In genomic region chr22:27216444-27216843, GRCh38 we compare ENCODE assay signal across 13 cellular contexts.
DNase-seq lines count a peak whose midpoint lies in the region; ATAC-seq and TF ChIP-seq lines count a peak whose summit lies in the region.
"Had no signal": no experiment of that assay in that cellular context is flagged by ENCODE, and none has a peak within 500 bp of the region (broad histone marks: within the 10 kb centered on the region; RNA-seq: fewer than 3 reads in every experiment).

No MANE protein-coding gene starts in this region.

- no peak for TF ChIP-seq EP300 in gastroesophageal sphincter (IDR thresholded peaks at IDR 0.05)

- no peak overlapping the region for H3K4me3 ChIP-seq in gastroesophageal sphincter
- H3K4me3 ChIP-seq in Karpas-422 (ENCODE audit: low read length) = no peak overlapping the region
- H3K4me3 ChIP-seq: BLaER1 treated with 17β-estradiol and CSF1 and Interleukin-3, amounts not matched to agents 10 nM and 100 nM had no signal

- H3K9me3 ChIP-seq in gastroesophageal sphincter = peaks cover 0 to 4% (median 0%) of the 10 kb centered on the region in 3 donors
- H3K9me3 ChIP-seq in CD4-positive, alpha-beta T cell (ENCODE audit: control insufficient read depth, low read length) = no peaks in the 10 kb centered on the region
- no peaks in the 10 kb centered on the region for H3K9me3 ChIP-seq in Karpas-422 (ENCODE audit: low read length)
- H3K9me3 ChIP-seq: BLaER1 treated with 17β-estradiol and CSF1 and Interleukin-3, amounts not matched to agents 10 nM and 100 nM; Caco-2 had no signal

- peak overlapping the region in 2 of 3 experiments; percentile 43 to 63 for H3K27ac Mint-ChIP-seq in nephron
- no peak overlapping the region for H3K27ac Mint-ChIP-seq in CD4-positive, alpha-beta T cell
- no peak overlapping the region for H3K27ac Mint-ChIP-seq in activated CD8-positive, alpha-beta T cell treated with anti-CD3 and anti-CD28 coated beads, Interleukin-2, amount 10 ng/mL, durations not matched to agents 7 days and 5 days
- H3K27ac Mint-ChIP-seq: B cell, H9 had no signal

- peaks cover 70% of the 10 kb centered on the region for H3K4me1 Mint-ChIP-seq in nephron
- H3K4me1 Mint-ChIP-seq in CD4-positive, alpha-beta T cell (ENCODE audit: low read depth) = no peaks in the 10 kb centered on the region
- H3K4me1 Mint-ChIP-seq in activated CD8-positive, alpha-beta T cell treated with anti-CD3 and anti-CD28 coated beads, Interleukin-2, amount 10 ng/mL, durations not matched to agents 7 days and 5 days (ENCODE audit: low read depth) = no peaks in the 10 kb centered on the region
- H3K4me1 Mint-ChIP-seq: B cell had no signal

- intact Hi-C loops in CD4-positive, alpha-beta T cell (cut with DNase I, micrococcal nuclease) = no loop called here

- no peak overlapping the region for H3K4me2 ChIP-seq in Karpas-422 (ENCODE audit: low read depth, low read length, poor library complexity, severe bottlenecking)

- H2AFZ ChIP-seq in Karpas-422 (ENCODE audit: low read length) = no peak overlapping the region

- H3K27me3 Mint-ChIP-seq in nephron (ENCODE audit: low read depth) = peaks cover 12% of the 10 kb centered on the region
- peaks cover 65% of the 10 kb centered on the region for H3K27me3 Mint-ChIP-seq in CD4-positive, alpha-beta T cell
- H3K27me3 Mint-ChIP-seq in activated CD8-positive, alpha-beta T cell treated with anti-CD3 and anti-CD28 coated beads, Interleukin-2, amount 10 ng/mL, durations not matched to agents 7 days and 5 days (ENCODE audit: low read depth) = peaks cover 5% of the 10 kb centered on the region

- no peaks in the 10 kb centered on the region for H4K20me1 ChIP-seq in Karpas-422 (ENCODE audit: insufficient read depth, low read depth, low read length)
- H4K20me1 ChIP-seq: BLaER1 treated with 17β-estradiol and CSF1 and Interleukin-3, amounts not matched to agents 10 nM and 100 nM had no signal

- no peak for TF ChIP-seq CTCF in gastroesophageal sphincter (IDR thresholded peaks at IDR 0.05)
- TF ChIP-seq CTCF in nephron (IDR thresholded peaks at IDR 0.05; ENCODE audit: unreplicated experiment in 3 of 3) = no peak
- no peak for TF ChIP-seq CTCF in CD4-positive, alpha-beta T cell (IDR thresholded peaks at IDR 0.05)

- H3K36me3 ChIP-seq in gastroesophageal sphincter (no peaks in the 10 kb centered on the region), Karpas-422 (ENCODE audit: insufficient read depth, low read length) (no peaks in the 10 kb centered on the region)
- H3K36me3 ChIP-seq: BLaER1 treated with 17β-estradiol and CSF1 and Interleukin-3, amounts not matched to agents 10 nM and 100 nM had no signal

- no peaks in the 10 kb centered on the region for H3K9me3 Mint-ChIP-seq in nephron
- no peaks in the 10 kb centered on the region for H3K9me3 Mint-ChIP-seq in CD4-positive, alpha-beta T cell
- H3K9me3 Mint-ChIP-seq in activated CD8-positive, alpha-beta T cell treated with anti-CD3 and anti-CD28 coated beads, Interleukin-2, amount 10 ng/mL, durations not matched to agents 7 days and 5 days (ENCODE audit: insufficient read depth) = no peaks in the 10 kb centered on the region
- H3K9me3 Mint-ChIP-seq: H9 had no signal

- TF ChIP-seq POLR2A in gastroesophageal sphincter (IDR thresholded peaks at IDR 0.05) = no peak

- DNase-seq in NCI-H345 (lab: John Stamatoyannopoulos, UW) = peak; percentile 5
- DNase-seq in NCI-H345 treated with DMSO at 0.1 percent for 48 hours (lab: John Stamatoyannopoulos, UW; ENCODE audit: unreplicated experiment) = no peak
- DNase-seq in CD4-positive, alpha-beta T cell = no peak
- no peak for DNase-seq in superior temporal gyrus (ENCODE audit: extremely low spot score)
- no peak for DNase-seq in Karpas-422
- no peak for DNase-seq in activated CD8-positive, alpha-beta T cell treated with anti-CD3 and anti-CD28 coated beads, Interleukin-2, amount 10 ng/mL, durations not matched to agents 7 days and 5 days
- DNase-seq: 8988T, Caco-2 had no signal

- H3K9ac ChIP-seq in Karpas-422 (ENCODE audit: low read length) = no peak overlapping the region
- H3K9ac ChIP-seq: BLaER1 treated with 17β-estradiol and CSF1 and Interleukin-3, amounts not matched to agents 10 nM and 100 nM had no signal

- H3K9me2 ChIP-seq in Karpas-422 (replicated peaks; ENCODE audit: insufficient read depth, low read length) = no peaks in the 10 kb centered on the region

- POLR2A ChIA-PET in CD4-positive, alpha-beta T cell (lab: Charles Lee) = no interaction called here
- POLR2A ChIA-PET in activated CD8-positive, alpha-beta T cell treated with anti-CD3 and anti-CD28 coated beads, Interleukin-2, amount 10 ng/mL, durations not matched to agents 7 days and 5 days (lab: Charles Lee) = no interaction called here

- H3K27me3 ChIP-seq in gastroesophageal sphincter (no peaks in the 10 kb centered on the region), Karpas-422 (ENCODE audit: low read length) (no peaks in the 10 kb centered on the region)
- peaks cover 26% of the 10 kb centered on the region for H3K27me3 ChIP-seq in CD4-positive, alpha-beta T cell (ENCODE audit: control insufficient read depth, insufficient read depth, low read length)
- H3K27me3 ChIP-seq: BLaER1 treated with 17β-estradiol and CSF1 and Interleukin-3, amounts not matched to agents 10 nM and 100 nM had no signal

- ATAC-seq in gastroesophageal sphincter = no peak
- no peak for ATAC-seq in CD4-positive, alpha-beta T cell (ENCODE audit: poor library complexity)
- ATAC-seq in activated CD8-positive, alpha-beta T cell treated with anti-CD3 and anti-CD28 coated beads, Interleukin-2, amount 10 ng/mL, durations not matched to agents 7 days and 5 days = no peak

- H3K27ac ChIP-seq in gastroesophageal sphincter (peak overlapping the region in 3 of 4 donors; percentile 6 to 82 (median 49)), Karpas-422 (ENCODE audit: low read length) (no peak overlapping the region)
- H3K27ac ChIP-seq in CD4-positive, alpha-beta T cell (ENCODE audit: low read depth, low read length) = no peak overlapping the region
- H3K27ac ChIP-seq: BLaER1 treated with 17β-estradiol and CSF1 and Interleukin-3, amounts not matched to agents 10 nM and 100 nM had no signal

- H3K79me2 ChIP-seq in Karpas-422 (ENCODE audit: low read length) = no peaks in the 10 kb centered on the region

- H3K4me1 ChIP-seq in gastroesophageal sphincter (peaks cover 0 to 64% (median 15%) of the 10 kb centered on the region in 3 donors), Karpas-422 (ENCODE audit: low read length) (peaks cover 6% of the 10 kb centered on the region; the same call in 1 of the 2 replicates)

- CTCF ChIA-PET in CD4-positive, alpha-beta T cell (lab: Charles Lee) = no interaction called here
- CTCF ChIA-PET in activated CD8-positive, alpha-beta T cell treated with anti-CD3 and anti-CD28 coated beads, Interleukin-2, amount 10 ng/mL, durations not matched to agents 7 days and 5 days (lab: Charles Lee) = no interaction called here

- 80 to 86% methylated on average over 1 of the region's 1 CpG for WGBS in gastroesophageal sphincter (ENCODE audit: low coverage in 1 of 2), 2 donors

- H3K4me3 Mint-ChIP-seq in nephron = no peak overlapping the region
- no peak overlapping the region for H3K4me3 Mint-ChIP-seq in CD4-positive, alpha-beta T cell
- H3K4me3 Mint-ChIP-seq in activated CD8-positive, alpha-beta T cell treated with anti-CD3 and anti-CD28 coated beads, Interleukin-2, amount 10 ng/mL, durations not matched to agents 7 days and 5 days = no peak overlapping the region
- H3K4me3 Mint-ChIP-seq: B cell, H9 had no signal

- no peaks in the 10 kb centered on the region for H3K36me3 Mint-ChIP-seq in nephron (ENCODE audit: low read depth)
- H3K36me3 Mint-ChIP-seq in CD4-positive, alpha-beta T cell (ENCODE audit: low read depth) = no peaks in the 10 kb centered on the region
- H3K36me3 Mint-ChIP-seq in activated CD8-positive, alpha-beta T cell treated with anti-CD3 and anti-CD28 coated beads, Interleukin-2, amount 10 ng/mL, durations not matched to agents 7 days and 5 days (ENCODE audit: low read depth) = no peaks in the 10 kb centered on the region

Comparison
In these comparisons a context has a peak if more than half of its experiments do, and no peak if none do; other contexts are left out.
1. H3K27ac ChIP-seq: peak in gastroesophageal sphincter (3 of 4); none in CD4-positive, alpha-beta T cell (single experiment) and Karpas-422 (single experiment).
2. H3K27ac Mint-ChIP-seq: peak in nephron (2 of 3); none in CD4-positive, alpha-beta T cell (single experiment) and activated CD8-positive, alpha-beta T cell treated with anti-CD3 and anti-CD28 coated beads, Interleukin-2, amount 10 ng/mL, durations not matched to agents 7 days and 5 days (single experiment).